Comparison of ENCODE assay signal across 8 cellular contexts in the genomic region with DNA sequence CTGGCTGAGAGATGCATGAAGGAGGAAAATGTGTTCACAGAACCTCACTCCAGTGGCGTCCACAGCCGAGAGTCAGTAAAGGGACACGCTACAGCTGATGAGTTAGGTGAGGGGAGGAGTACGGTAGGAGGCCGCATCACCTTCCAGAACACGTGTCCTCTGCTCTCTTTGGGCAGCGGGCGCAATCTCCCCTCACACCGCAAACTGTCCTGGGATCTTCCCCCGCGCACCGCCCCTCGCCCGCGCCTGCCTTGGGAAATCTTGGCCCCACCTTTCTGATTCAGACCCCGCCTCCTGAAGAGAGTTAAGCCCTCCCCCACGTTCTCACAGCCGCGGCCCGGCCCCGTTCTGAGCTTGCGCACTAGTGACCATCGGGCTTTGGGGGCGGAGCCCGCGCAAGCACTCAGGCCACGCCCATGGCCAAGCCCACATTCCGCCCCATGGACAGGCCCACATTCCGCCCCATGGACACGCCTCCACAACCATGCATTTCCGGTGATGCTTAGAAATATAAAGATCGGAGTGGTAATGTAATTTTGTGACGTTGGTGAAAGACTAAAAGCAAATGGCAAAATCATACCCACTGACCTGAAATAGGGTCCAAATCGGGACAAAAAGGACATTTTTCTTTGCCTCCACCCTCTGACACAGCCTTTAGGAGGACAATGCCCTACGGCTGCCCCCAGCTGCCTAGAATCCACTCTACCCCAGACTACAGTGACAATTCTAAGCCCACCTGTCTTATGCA.
DNase-seq lines count a peak whose midpoint lies in the region; ATAC-seq lines count a peak whose summit lies in the region.

No MANE protein-coding gene starts in this region.

- in situ Hi-C loops in ACHN (cut with HindIII; ENCODE audit: low pct_ligation_motif_present, low pct_unique_long_range_greater_than_20kb, low sequenced_read_pairs), result no loop called here

- ATAC-seq in GM18909 (IDR thresholded peaks at IDR 0.05; ENCODE audit: poor library complexity, unreplicated experiment), result peak; percentile 93
- peak; percentile 93 for ATAC-seq in HG03196 (IDR thresholded peaks at IDR 0.05; ENCODE audit: unreplicated experiment)

- DNase-seq in ACHN, result peak; percentile 80
- DNase-seq in NCI-H345 (lab: John Stamatoyannopoulos, UW), result peak; percentile 93
- peak; percentile 89 for DNase-seq in activated CD4-positive, CD25-positive, alpha-beta regulatory T cell treated with anti-CD3 and anti-CD28 coated beads, Interleukin-2, amount 50 U/mL, for 72 hours
- peak; percentile 23 to 63 for DNase-seq in cerebellar nuclear complex (lab: John Stamatoyannopoulos, UW)
- peak; percentile 93 for DNase-seq in islet precursor cell
- DNase-seq in stimulated activated CD4-positive, alpha-beta T cell treated with anti-CD3 and anti-CD28 coated beads, Interleukin-12 subunit alpha, Interleukin-12 subunit beta, amount 100 ng/mL, for 4 hours, result peak; percentile 82

Comparison
In these comparisons a context has a peak if more than half of its experiments do, and no peak if none do; other contexts are left out.
1. Peak in every context shown above with its lines: DNase-seq and ATAC-seq.
2. DNase-seq: peak in every context shown above with its lines; median percentile 93 in NCI-H345; 93 in islet precursor cell; 89 in activated CD4-positive, CD25-positive, alpha-beta regulatory T cell treated with anti-CD3 and anti-CD28 coated beads, Interleukin-2, amount 50 U/mL, for 72 hours; 82 in stimulated activated CD4-positive, alpha-beta T cell treated with anti-CD3 and anti-CD28 coated beads, Interleukin-12 subunit alpha, Interleukin-12 subunit beta, amount 100 ng/mL, for 4 hours; 80 in ACHN; 43 in cerebellar nuclear complex.